In genomic region chr5:168249923-168250322, GRCh38 we compare ENCODE assay signal across 9 cellular contexts.
"Had no signal": no experiment of that assay in that cellular context is flagged by ENCODE, and none has a peak within 500 bp of the region (broad histone marks: within the 10 kb centered on the region; RNA-seq: fewer than 3 reads in every experiment).

No MANE protein-coding gene starts in this region.

- H3K27ac ChIP-seq: GM23248 had no signal

- DNase-seq: GM23248, GOT3, H7, H9, HCEC 1CT, HFFc6 had no signal

- ATAC-seq: GM23338, HCT116 had no signal

- H3K9ac ChIP-seq: GM23248 had no signal

- H3K9me3 ChIP-seq: HAP-1 had no signal

- H2AFZ ChIP-seq: GM23248, GM23338 had no signal

- H3K4me3 Mint-ChIP-seq: GM23338, H9, HFFc6 had no signal

- H3K4me3 ChIP-seq: GM23248, GM23338, HAP-1 had no signal

- H3K9me3 Mint-ChIP-seq: GM23338 had no signal

- H3K4me2 ChIP-seq: GM23338 had no signal

- H3K36me3 ChIP-seq: HAP-1 had no signal

- H3K4me1 ChIP-seq: HAP-1 had no signal

- H3K27ac Mint-ChIP-seq: GM23338, H9, HFFc6 had no signal

- H3K4me1 Mint-ChIP-seq: GM23338, H9 had no signal
